Comparison of ENCODE assay signal across 26 cellular contexts in genomic region chr14:105904379-105904778, GRCh38.
"Had no signal": no experiment of that assay in that cellular context is flagged by ENCODE, and none has a peak within 500 bp of the region (broad histone marks: within the 10 kb centered on the region; RNA-seq: fewer than 3 reads in every experiment).

No MANE protein-coding gene starts in this region.

- H3K4me3 ChIP-seq: colonic mucosa, gastrocnemius medialis, prostate gland, right atrium auricular region, smooth muscle cell, thoracic aorta, tibial nerve, upper lobe of right lung, uterus had no signal

- H3K9me3 ChIP-seq: colonic mucosa, gastrocnemius medialis, prostate gland, right atrium auricular region, thoracic aorta, upper lobe of right lung, uterus had no signal

- H3K36me3 Mint-ChIP-seq: natural killer cell treated with Interleukin-12 subunit alpha and Interleukin-12 subunit beta and Interleukin-15 and Interleukin-18, amount 100 ng/mL, for 72 hours had no signal

- H3K27ac Mint-ChIP-seq: dendritic cell treated with granulocyte-macrophage colony-stimulating factor and Interleukin-4, amounts not matched to agents 40 ng/mL and 50 ng/mL, for 4 days; endodermal cell; natural killer cell treated with Interleukin-12 subunit alpha and Interleukin-12 subunit beta and Interleukin-15 and Interleukin-18, amount 100 ng/mL, for 72 hours; stimulated activated naive CD8-positive, alpha-beta T cell treated with anti-CD3 and anti-CD28 coated beads, Interleukin-15, Interleukin-2, amounts not matched to agents 100 ng/mL and 50 ng/mL, for 24 hours had no signal

- H3K9me3 Mint-ChIP-seq: dendritic cell treated with granulocyte-macrophage colony-stimulating factor and Interleukin-4, amounts not matched to agents 40 ng/mL and 50 ng/mL, for 4 days; natural killer cell treated with Interleukin-12 subunit alpha and Interleukin-12 subunit beta and Interleukin-15 and Interleukin-18, amount 100 ng/mL, for 72 hours; neural crest cell; stimulated activated naive CD8-positive, alpha-beta T cell treated with anti-CD3 and anti-CD28 coated beads, Interleukin-15, Interleukin-2, amounts not matched to agents 100 ng/mL and 50 ng/mL, for 24 hours had no signal

- H3K27ac ChIP-seq: colonic mucosa, epithelial cell of prostate, gastrocnemius medialis, prostate gland, right atrium auricular region, thoracic aorta, tibial nerve, upper lobe of right lung, uterus had no signal

- DNase-seq: colonic mucosa; effector CD8-positive, alpha-beta T cell; endodermal cell; foreskin fibroblast; gastrocnemius medialis; head of caudate nucleus; kidney; stimulated activated CD4-positive, alpha-beta T cell treated with anti-CD3 and anti-CD28 coated beads, Interleukin-12 subunit alpha, Interleukin-12 subunit beta, amount 100 ng/mL, for 4 hours; stimulated activated CD4-positive, alpha-beta T cell treated with anti-CD3 and anti-CD28 coated beads, Interleukin-1b, Interleukin-23, amount 100 ng/mL, for 48 hours; stimulated activated CD4-positive, alpha-beta T cell treated with anti-CD3 and anti-CD28 coated beads, Interleukin-4, amount 100 ng/mL, for 1 hour; stimulated activated CD8-positive, alpha-beta memory T cell treated with anti-CD3 and anti-CD28 coated beads, Interleukin-4, amount 100 ng/mL, for 48 hours; upper lobe of right lung; uterus had no signal

- H3K27me3 Mint-ChIP-seq: stimulated activated naive CD8-positive, alpha-beta T cell treated with anti-CD3 and anti-CD28 coated beads, Interleukin-15, Interleukin-2, amounts not matched to agents 100 ng/mL and 50 ng/mL, for 24 hours had no signal

- H3K27me3 ChIP-seq: colonic mucosa, gastrocnemius medialis, right atrium auricular region, tibial nerve, upper lobe of right lung, uterus had no signal

- H3K36me3 ChIP-seq: colonic mucosa, gastrocnemius medialis, prostate gland, right atrium auricular region, thoracic aorta, tibial nerve, upper lobe of right lung, uterus had no signal

- H3K4me2 ChIP-seq: smooth muscle cell had no signal

- H3K4me1 ChIP-seq: colonic mucosa, gastrocnemius medialis, prostate gland, right atrium auricular region, tibial nerve, upper lobe of right lung, uterus had no signal

- ATAC-seq: esophagus mucosa, gastrocnemius medialis, left lobe of liver, sciatic nerve, upper lobe of right lung had no signal

- H3K4me1 Mint-ChIP-seq: endodermal cell, neural crest cell had no signal

- H3K4me3 Mint-ChIP-seq: dendritic cell treated with granulocyte-macrophage colony-stimulating factor and Interleukin-4, amounts not matched to agents 40 ng/mL and 50 ng/mL, for 4 days; endodermal cell; natural killer cell treated with Interleukin-12 subunit alpha and Interleukin-12 subunit beta and Interleukin-15 and Interleukin-18, amount 100 ng/mL, for 72 hours; neural crest cell; stimulated activated naive CD8-positive, alpha-beta T cell treated with anti-CD3 and anti-CD28 coated beads, Interleukin-15, Interleukin-2, amounts not matched to agents 100 ng/mL and 50 ng/mL, for 24 hours had no signal
